8 cellular contexts compared by ENCODE assay signal in the genomic region with DNA sequence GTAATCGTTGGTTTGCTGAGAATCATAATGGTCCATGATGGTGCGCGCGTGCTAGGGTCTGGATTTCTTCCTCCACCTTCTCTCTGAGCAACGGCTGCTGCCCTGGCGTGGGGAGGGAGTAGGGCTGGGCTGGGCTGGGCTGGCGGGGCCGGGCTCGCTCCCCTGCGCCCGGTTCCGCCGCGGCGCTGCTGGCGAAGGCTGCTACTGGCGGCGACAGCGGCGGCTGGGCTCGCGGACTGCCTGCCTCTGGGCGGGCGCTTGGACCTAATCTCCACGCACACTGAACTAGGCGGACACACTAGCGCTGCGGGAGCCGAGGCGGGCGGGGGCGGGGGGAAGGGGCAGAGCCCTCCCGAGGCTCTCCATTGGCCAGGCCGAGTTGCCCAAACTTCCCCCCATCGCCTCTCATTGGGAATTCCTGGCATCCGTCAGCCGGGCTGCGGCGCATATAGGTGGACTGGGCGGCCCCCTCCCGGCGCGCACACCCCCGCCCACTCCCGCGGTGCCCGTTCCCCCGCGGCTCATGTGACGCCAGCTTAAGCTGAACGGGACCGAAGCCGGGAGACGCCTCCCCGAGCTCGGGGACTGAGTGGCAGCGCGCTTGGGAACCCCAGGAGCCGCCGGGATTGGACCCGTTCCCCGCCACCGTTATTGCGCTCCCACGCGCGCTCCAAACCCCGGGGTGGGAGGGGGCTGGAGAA. TPM values are rescaled to one million over a fixed set of nuclear protein-coding genes. Genes with fewer than 3 reads are reported as not detected.
DNase-seq lines count a peak whose midpoint lies in the region; ATAC-seq, FAIRE-seq and TF ChIP-seq lines count a peak whose summit lies in the region.

A gene (minus strand): TSS at position 282 of the 701 bp plus-strand sequence. CDS start 246 bp downstream, at position 36.

- peak within 1 kb of the TSS; percentile 24 for H2AFZ ChIP-seq in astrocyte (ENCODE audit: low read depth, low read length)

- ATAC-seq in GM21367 (IDR thresholded peaks at IDR 0.05; ENCODE audit: unreplicated experiment), result peak; percentile 44
- ATAC-seq in left ventricle myocardium superior, result peak; percentile 87

- FAIRE-seq in astrocyte (lab: Jason Lieb, UNC) (no peak), urothelium cell line (lab: Jason Lieb, UNC) (peak; percentile 90)

- peaks cover 4% of the 10 kb centered on the region for H3K9me3 Mint-ChIP-seq in T-helper 2 cell treated with Interferon-gamma antibody and Interleukin-4, amounts not matched to agents 5 μg/mL and 100 μg/mL, for 36 hours
- no peaks in the 10 kb centered on the region for H3K9me3 Mint-ChIP-seq in astrocyte (ENCODE audit: unreplicated experiment)

- H3K27ac Mint-ChIP-seq in T-helper 2 cell treated with Interferon-gamma antibody and Interleukin-4, amounts not matched to agents 5 μg/mL and 100 μg/mL, for 36 hours, result peak within 1 kb of the TSS; percentile 81
- H3K27ac Mint-ChIP-seq in astrocyte (ENCODE audit: unreplicated experiment), result peak within 1 kb of the TSS; percentile 95

- DNase-seq in AG08395 (ENCODE audit: low spot score), result peak; percentile 96
- peak; percentile 89 for DNase-seq in NCI-H187 treated with DMSO at 0.1 percent for 48 hours (lab: John Stamatoyannopoulos, UW)
- DNase-seq in T-helper 2 cell treated with Interferon-gamma antibody and Interleukin-4, amounts not matched to agents 5 μg/mL and 100 μg/mL, for 36 hours (ENCODE audit: low spot score), result peak; percentile 72
- peak; percentile 96 for DNase-seq in astrocyte (ENCODE audit: low read depth)
- peak; percentile 95 for DNase-seq in left ventricle myocardium superior
- peak; percentile 62 to 98 (median 89) for DNase-seq in posterior cingulate gyrus
- DNase-seq in urothelium cell line (ENCODE audit: low spot score), result peak; percentile 100

- H3K36me3 Mint-ChIP-seq in T-helper 2 cell treated with Interferon-gamma antibody and Interleukin-4, amounts not matched to agents 5 μg/mL and 100 μg/mL, for 36 hours (ENCODE audit: low read depth), result peaks cover 26% of the 10 kb centered on the region
- peaks cover 24% of the 10 kb centered on the region for H3K36me3 Mint-ChIP-seq in astrocyte (ENCODE audit: low read depth, unreplicated experiment)

- peaks cover 27% of the 10 kb centered on the region for H3K27me3 Mint-ChIP-seq in T-helper 2 cell treated with Interferon-gamma antibody and Interleukin-4, amounts not matched to agents 5 μg/mL and 100 μg/mL, for 36 hours (ENCODE audit: low read depth)
- H3K27me3 Mint-ChIP-seq in astrocyte (ENCODE audit: low read depth, unreplicated experiment), result no peaks in the 10 kb centered on the region

- peaks cover 60% of the 10 kb centered on the region for H3K4me1 ChIP-seq in astrocyte (ENCODE audit: insufficient read depth, low read length)

- no peaks in the 10 kb centered on the region for H3K9me3 ChIP-seq in astrocyte (ENCODE audit: insufficient read depth, low read depth, low read length)

- peak within 1 kb of the TSS; percentile 89 for H3K4me3 ChIP-seq in astrocyte (ENCODE audit: insufficient read depth, low read depth, low read length)

- peaks cover 20% of the 10 kb centered on the region for H3K36me3 ChIP-seq in astrocyte (ENCODE audit: insufficient read depth, low read length)

- intact Hi-C loops in left ventricle myocardium superior (cut with micrococcal nuclease), result no loop called here
- intact Hi-C loops in posterior cingulate gyrus (cut with DNase I), result no loop called here

- no peak for TF ChIP-seq CTCF in astrocyte (IDR thresholded peaks at IDR 0.05; ENCODE audit: insufficient read depth, low read depth, low read length)

- peak within 1 kb of the TSS; percentile 94 for H3K4me2 ChIP-seq in astrocyte (ENCODE audit: low read length)

- H3K27me3 ChIP-seq in astrocyte (ENCODE audit: insufficient read depth, low read length), result no peaks in the 10 kb centered on the region

- peak within 1 kb of the TSS; percentile 88 for H3K4me3 Mint-ChIP-seq in T-helper 2 cell treated with Interferon-gamma antibody and Interleukin-4, amounts not matched to agents 5 μg/mL and 100 μg/mL, for 36 hours
- peak within 1 kb of the TSS; percentile 94 for H3K4me3 Mint-ChIP-seq in astrocyte (ENCODE audit: unreplicated experiment)

- H4K20me1 ChIP-seq in astrocyte (ENCODE audit: insufficient read depth, low read length), result peaks cover 32% of the 10 kb centered on the region

- H3K79me2 ChIP-seq in astrocyte (ENCODE audit: insufficient read depth, low read length), result peaks cover 59% of the 10 kb centered on the region

- peak within 1 kb of the TSS; percentile 99 for H3K9ac ChIP-seq in astrocyte (ENCODE audit: low read length)

- peak within 1 kb of the TSS; percentile 92 for H3K27ac ChIP-seq in astrocyte (ENCODE audit: low read depth, low read length)

- peaks cover 28% of the 10 kb centered on the region for H3K4me1 Mint-ChIP-seq in T-helper 2 cell treated with Interferon-gamma antibody and Interleukin-4, amounts not matched to agents 5 μg/mL and 100 μg/mL, for 36 hours (ENCODE audit: low read depth)
- H3K4me1 Mint-ChIP-seq in astrocyte (ENCODE audit: low read depth, unreplicated experiment), result peaks cover 56% of the 10 kb centered on the region

RNA-seq across cellular contexts. Expression of the gene that starts here (rescaled TPM):
- total RNA-seq in astrocyte (1,163 and 1,186 TPM in 2 replicates), left ventricle myocardium superior (90.5 TPM)

Comparison
In these comparisons a context has a peak if more than half of its experiments do, and no peak if none do; other contexts are left out.
1. Peak in every context shown above with its lines: DNase-seq, ATAC-seq, H3K4me3 ChIP-seq and H3K27ac ChIP-seq.
2. RNA of the gene that starts here (total RNA-seq): 1,163 to 1,186 TPM in astrocyte; 90.5 TPM in left ventricle myocardium superior (single experiment); every median in the first group is over 10 times any median in the second.